24 cellular contexts compared by ENCODE assay signal in the genomic region with DNA sequence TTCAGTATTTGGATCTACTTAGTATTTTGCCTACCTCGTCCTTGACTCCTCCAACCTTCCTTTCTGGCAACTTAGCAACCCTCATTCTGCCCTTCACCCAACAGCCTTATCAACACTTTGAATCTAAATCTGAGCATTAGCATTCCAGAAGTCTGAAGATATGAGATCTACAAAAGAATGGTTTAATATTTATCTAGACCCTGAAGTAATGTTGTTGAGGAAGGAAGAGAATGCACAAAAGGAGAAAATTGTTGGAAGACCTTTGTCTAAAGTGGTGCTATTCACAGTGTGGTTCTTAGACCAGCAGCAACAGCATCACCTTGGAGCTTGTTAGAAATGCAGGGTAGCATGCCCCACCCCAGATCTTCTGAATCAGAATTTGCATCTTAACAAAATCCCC.
"Had no signal": no experiment of that assay in that cellular context is flagged by ENCODE, and none has a peak within 500 bp of the region (broad histone marks: within the 10 kb centered on the region; RNA-seq: fewer than 3 reads in every experiment).

No MANE protein-coding gene starts in this region.

- H3K36me3 Mint-ChIP-seq: IgD-negative memory B cell, T-cell had no signal

- FAIRE-seq: HTR-8/SVneo, K562 had no signal

- H3K4me2 ChIP-seq: KMS-11, SK-N-SH had no signal

- H3K27ac ChIP-seq: HL-60, KMS-11, RWPE1 had no signal

- H3K4me3 ChIP-seq: K562 had no signal

- H3K4me3 Mint-ChIP-seq: IgD-negative memory B cell, T-cell had no signal

- ATAC-seq: K562, T-cell had no signal

- H3K9me3 Mint-ChIP-seq: IgD-negative memory B cell, T-cell had no signal

- H3K4me1 Mint-ChIP-seq: IgD-negative memory B cell, T-cell had no signal

- DNase-seq: MV-4-11, NCI-H1048, NCI-H1105, NCI-H1417, NCI-H1436 treated with DMSO at 0.1 percent for 48 hours, NCI-H1694, NCI-H187 treated with DMSO at 0.1 percent for 48 hours, NCI-H2029 treated with DMSO at 0.1 percent for 48 hours, NCI-H2171, NCI-H226, NCI-H446, NCI-H510A, NCI-H524 treated with DMSO at 0.1 percent for 48 hours, NCI-H774, SHP77, SK-N-SH, SW 1271, T-cell had no signal

- H3K27me3 Mint-ChIP-seq: IgD-negative memory B cell, T-cell had no signal

- H3K9me3 ChIP-seq: SK-N-SH had no signal

- H3K27ac Mint-ChIP-seq: IgD-negative memory B cell, T-cell had no signal
